1 cellular context compared by ENCODE assay signal in genomic region chr9:114078021-114078780, GRCh38.
TF ChIP-seq lines count a peak whose summit lies in the region.

TSS of gene AMBP (minus strand) at chr9:114078300. CDS start at chr9:114078209, 91 bp downstream.

TF ChIP-seq in HepG2, 621 proteins besides CTCF, POLR2A, EP300 and RAD21 (continued from another document and continues in another):
- TF ChIP-seq USF2 (IDR thresholded peaks at IDR 0.05; ENCODE audit: low read depth, low read length) (no peak), USF2 (CRISPR knock-in tag; IDR thresholded peaks at IDR 0.05; ENCODE audit: borderline replicate concordance) (no peak; the same call in 1 of the 2 replicates), ZNF343 (CRISPR knock-in tag; IDR thresholded peaks at IDR 0.05) (no peak; the same call in 1 of the 2 replicates), ISX (CRISPR knock-in tag; conservative IDR thresholded peaks at IDR 0.05) (0 out of 2 replicates have a peak, but pooled peaks have one; percentile 10), ZNF33A (CRISPR knock-in tag; IDR thresholded peaks at IDR 0.05; ENCODE audit: borderline replicate concordance) (peak; percentile 95; the same call in 1 of the 2 replicates), BCL6 (CRISPR knock-in tag; IDR thresholded peaks at IDR 0.05) (peak; percentile 93), WIZ (CRISPR knock-in tag; IDR thresholded peaks at IDR 0.05) (peak; percentile 52; the same call in 1 of the 2 replicates), BATF2 (CRISPR knock-in tag; IDR thresholded peaks at IDR 0.05) (no peak), MTF2 (CRISPR knock-in tag; IDR thresholded peaks at IDR 0.05; ENCODE audit: borderline replicate concordance) (no peak), PHB2 (IDR thresholded peaks at IDR 0.05; ENCODE audit: partially characterized antibody) (no peak), ZNF660 (CRISPR knock-in tag; IDR thresholded peaks at IDR 0.05; ENCODE audit: borderline replicate concordance, low read depth) (no peak; the same call in 1 of the 2 replicates), MXD1 (CRISPR knock-in tag; IDR thresholded peaks at IDR 0.05) (peak; percentile 52; the same call in 1 of the 2 replicates), HES4 (CRISPR knock-in tag; IDR thresholded peaks at IDR 0.05; ENCODE audit: borderline replicate concordance) (peak; percentile 90), RERE (CRISPR knock-in tag; IDR thresholded peaks at IDR 0.05; ENCODE audit: low read depth) (peak; percentile 92), ETV6 (CRISPR knock-in tag; conservative IDR thresholded peaks at IDR 0.05) (peak; percentile 75; the same call in 1 of the 2 replicates), ZNF670 (CRISPR knock-in tag; IDR thresholded peaks at IDR 0.05; ENCODE audit: borderline replicate concordance) (peak; percentile 100), ZNF513 (CRISPR knock-in tag; conservative IDR thresholded peaks at IDR 0.05) (no peak), ZNF839 (CRISPR knock-in tag; IDR thresholded peaks at IDR 0.05; ENCODE audit: borderline replicate concordance) (no peak), ZBTB49 (CRISPR knock-in tag; IDR thresholded peaks at IDR 0.05; ENCODE audit: borderline replicate concordance) (no peak), ZSCAN22 (CRISPR knock-in tag; IDR thresholded peaks at IDR 0.05) (no peak), MIER2 (CRISPR knock-in tag; IDR thresholded peaks at IDR 0.05) (peak; percentile 80), SRY (CRISPR knock-in tag; IDR thresholded peaks at IDR 0.05) (peak; percentile 74; the same call in 1 of the 2 replicates), GRHL1 (CRISPR knock-in tag; conservative IDR thresholded peaks at IDR 0.05) (no peak), HMG20A (CRISPR knock-in tag; IDR thresholded peaks at IDR 0.05; ENCODE audit: borderline replicate concordance) (peak; percentile 81), ZSCAN9 (CRISPR knock-in tag; IDR thresholded peaks at IDR 0.05; ENCODE audit: borderline replicate concordance) (peak; percentile 95), PHF8 (CRISPR knock-in tag; IDR thresholded peaks at IDR 0.05) (peak; percentile 67), ZBTB43 (CRISPR knock-in tag; conservative IDR thresholded peaks at IDR 0.05) (peak; percentile 62; the same call in 1 of the 2 replicates), HCFC1 (IDR thresholded peaks at IDR 0.05; ENCODE audit: low read depth, low read length) (no peak), ZIK1 (CRISPR knock-in tag; IDR thresholded peaks at IDR 0.05; ENCODE audit: borderline replicate concordance, low read depth) (0 out of 2 replicates have a peak, but pooled peaks have one; percentile 73), SIX4 (CRISPR knock-in tag; IDR thresholded peaks at IDR 0.05) (peak; percentile 54; the same call in 1 of the 2 replicates), ZFP36L1 (CRISPR knock-in tag; IDR thresholded peaks at IDR 0.05) (no peak), ZNF136 (CRISPR knock-in tag; IDR thresholded peaks at IDR 0.05; ENCODE audit: low read depth) (peak; percentile 67; the same call in 1 of the 2 replicates), RXRB (CRISPR knock-in tag; IDR thresholded peaks at IDR 0.05; ENCODE audit: borderline replicate concordance) (peak; percentile 99), HDAC6 (IDR thresholded peaks at IDR 0.05; ENCODE audit: low read depth, low read length) (no peak), ARID4A (CRISPR knock-in tag; IDR thresholded peaks at IDR 0.05; ENCODE audit: borderline replicate concordance) (peak; percentile 96), ZNF607 (CRISPR knock-in tag; IDR thresholded peaks at IDR 0.05; ENCODE audit: borderline replicate concordance) (peak; percentile 87; the same call in 1 of the 2 replicates), KDM4B (CRISPR knock-in tag; IDR thresholded peaks at IDR 0.05) (peak; percentile 90; the same call in 1 of the 2 replicates), YEATS4 (CRISPR knock-in tag; IDR thresholded peaks at IDR 0.05; ENCODE audit: borderline replicate concordance) (peak; percentile 64; the same call in 1 of the 2 replicates), ZNF33B (CRISPR knock-in tag; IDR thresholded peaks at IDR 0.05) (0 out of 2 replicates have a peak, but pooled peaks have one; percentile 58), SOX13 (IDR thresholded peaks at IDR 0.05) (peak; percentile 79; the same call in 1 of the 2 replicates), SOX13 (CRISPR knock-in tag; conservative IDR thresholded peaks at IDR 0.05 in 1 of 2, IDR thresholded peaks at IDR 0.05 in 1 of 2) (peak in 1 of 2 experiments; percentile 91; a peak in 2 of 4 replicates)
